ENCODE assay signal across 14 cellular contexts in genomic region chr16:50718061-50718760, GRCh38. TPM values are rescaled to one million over a fixed set of nuclear protein-coding genes. Genes with fewer than 3 reads are reported as not detected.
A peak's percentile ranks its signal among the peaks of the same experiment; 100 is the strongest.
DNase-seq lines count a peak whose midpoint lies in the region; ATAC-seq and TF ChIP-seq lines count a peak whose summit lies in the region.
"Had no signal": no experiment of that assay in that cellular context is flagged by ENCODE, and none has a peak within 500 bp of the region (broad histone marks: within the 10 kb centered on the region; RNA-seq: fewer than 3 reads in every experiment).

No MANE protein-coding gene starts in this region.

- TF ChIP-seq CTCF in AG10803 (conservative IDR thresholded peaks at IDR 0.05; ENCODE audit: low read length) (no peak), WI38 (IDR thresholded peaks at IDR 0.05; ENCODE audit: low read depth, low read length) (no peak), mesothelial cell of epicardium (IDR thresholded peaks at IDR 0.05; ENCODE audit: unreplicated experiment) (no peak)

- H3K36me3 Mint-ChIP-seq in mesothelial cell of epicardium = no peaks in the 10 kb centered on the region

- H3K9ac ChIP-seq in GM23248 = no peak overlapping the region
- H3K9ac ChIP-seq: BLaER1 had no signal

- no peaks in the 10 kb centered on the region for H3K27me3 Mint-ChIP-seq in mesothelial cell of epicardium (ENCODE audit: low read depth)

- peaks cover 8% of the 10 kb centered on the region for H3K4me1 Mint-ChIP-seq in mesothelial cell of epicardium

- H3K27ac Mint-ChIP-seq in mesothelial cell of epicardium = no peak overlapping the region

- DNase-seq in AG10803 (ENCODE audit: low read depth) (peak; percentile 50), GM23248 (peak; percentile 36), mesothelial cell of epicardium (ENCODE audit: low spot score in 2 of 2, unreplicated experiment in 2 of 2) (no peak), NCI-H1092 treated with DMSO at 0.1 percent for 48 hours (lab: John Stamatoyannopoulos, UW) (no peak)
- DNase-seq in stimulated activated naive CD4-positive, alpha-beta T cell treated with Interleukin-2 at 50 U/mL for 16 hours (lab: John Stamatoyannopoulos, UW) = no peak
- DNase-seq: glutamatergic neuron, MM.1S, ovary, SW 1271 had no signal

- H3K9me3 Mint-ChIP-seq in mesothelial cell of epicardium = no peaks in the 10 kb centered on the region

- 40 to 43% methylated on average over 16 of the region's 16 CpGs for WGBS in GM23248 (ENCODE audit: low coverage in 1 of 2, low lambda C conversion rate in 2 of 2, missing lambda C conversion rate in 2 of 2), 2 experiments

- no peaks in the 10 kb centered on the region for H3K9me3 ChIP-seq in GM23248 (ENCODE audit: low read depth)
- H3K9me3 ChIP-seq: BLaER1, ovary had no signal

- no peaks in the 10 kb centered on the region for H3K4me1 ChIP-seq in GM23248 (ENCODE audit: insufficient read depth)

- H3K79me2 ChIP-seq in GM23248 (ENCODE audit: insufficient read depth) = no peaks in the 10 kb centered on the region

- no peak overlapping the region for H3K27ac ChIP-seq in GM23248
- H3K27ac ChIP-seq: BLaER1, ovary had no signal

- no peak overlapping the region for H3K4me2 ChIP-seq in GM23248 (ENCODE audit: unreplicated experiment)
- H3K4me2 ChIP-seq: BLaER1 had no signal

- H3K4me3 ChIP-seq in AG10803 (ENCODE audit: low read length) = peak overlapping the region; percentile 38
- H3K4me3 ChIP-seq in GM23248 = no peak overlapping the region
- H3K4me3 ChIP-seq in WI38 (ENCODE audit: low read depth, low read length) = 0 out of 2 replicates have a peak overlapping the region, but pooled peaks have one; percentile 10
- H3K4me3 ChIP-seq: BLaER1, ovary had no signal

- H2AFZ ChIP-seq in GM23248 = no peak overlapping the region

- H3K36me3 ChIP-seq in GM23248 (ENCODE audit: low read depth) = no peaks in the 10 kb centered on the region
- H3K36me3 ChIP-seq: BLaER1, ovary had no signal

- H3F3A ChIP-seq in GM23248 (ENCODE audit: insufficient read depth) = no peaks in the 10 kb centered on the region

- no peaks in the 10 kb centered on the region for H3K9me2 ChIP-seq in GM23248 (ENCODE audit: insufficient read depth)

- ATAC-seq in GM18867 (IDR thresholded peaks at IDR 0.05; ENCODE audit: unreplicated experiment) (no peak), HG03469 (IDR thresholded peaks at IDR 0.05; ENCODE audit: unreplicated experiment) (no peak)

- H3K27me3 ChIP-seq in GM23248 (replicated peaks; ENCODE audit: insufficient read depth) = no peaks in the 10 kb centered on the region
- H3K27me3 ChIP-seq: BLaER1, ovary had no signal

- in situ Hi-C loops in GM23248 (cut with MboI) = no loop called here

- no peaks in the 10 kb centered on the region for H4K20me1 ChIP-seq in GM23248 (ENCODE audit: insufficient read depth)
- H4K20me1 ChIP-seq: BLaER1 had no signal

- peak overlapping the region; percentile 5 for H3K4me3 Mint-ChIP-seq in mesothelial cell of epicardium

RNA-seq across cellular contexts. Expression of gene CYLD, which starts 23.7 kb away (rescaled TPM):
- 32.6 and 46.5 TPM in 2 replicates for total RNA-seq in GM23248 (2014; rRNA removed; shearing (Covaris generic))
- 21.7 and 22.4 TPM in 2 replicates for polyA plus RNA-seq in GM23248 (2016; fragmentation: Nextera tagmentation; extraction: Ambion mirVana)
- 19.2 to 20.6 TPM (median 20.4 TPM) in 3 replicates for total RNA-seq in mesothelial cell of epicardium

RNA-seq across cellular contexts. Expression of gene NOD2, which starts 24.8 kb away (rescaled TPM):
- not detected in 2 replicates for total RNA-seq in GM23248 (2014; rRNA removed; shearing (Covaris generic))
- not detected in 2 replicates for polyA plus RNA-seq in GM23248 (2016; fragmentation: Nextera tagmentation; extraction: Ambion mirVana)
- total RNA-seq in mesothelial cell of epicardium = 0.52 to 0.63 TPM (median 0.58 TPM) in 3 replicates

RNA-seq across cellular contexts. Expression of gene SNX20, which starts 37.1 kb away (rescaled TPM):
- total RNA-seq in GM23248 (2014; rRNA removed; shearing (Covaris generic)) = not detected in 2 replicates
- not detected in 2 replicates for polyA plus RNA-seq in GM23248 (2016; fragmentation: Nextera tagmentation; extraction: Ambion mirVana)
- not detected in 3 replicates for total RNA-seq in mesothelial cell of epicardium
- polyA plus RNA-seq: keratinocyte had no signal

Comparison
In these comparisons a context has a peak if more than half of its experiments do, and no peak if none do; other contexts are left out.
1. DNase-seq: peak in AG10803 (single experiment) and GM23248 (single experiment); none in mesothelial cell of epicardium (0 of 2), NCI-H1092 treated with DMSO at 0.1 percent for 48 hours (single experiment) and stimulated activated naive CD4-positive, alpha-beta T cell treated with Interleukin-2 at 50 U/mL for 16 hours (single experiment).